In genomic region chr4:47526281-47526680, GRCh38 we compare ENCODE assay signal across 1 cellular context.
TF ChIP-seq lines count a peak whose summit lies in the region.

No MANE protein-coding gene starts in this region.

TF ChIP-seq in IMR-90, 13 proteins besides CTCF, POLR2A, EP300 and RAD21:
- TF ChIP-seq CHD1 (IDR thresholded peaks at IDR 0.05; ENCODE audit: low read depth, low read length) (no peak), CEBPB (IDR thresholded peaks at IDR 0.05; ENCODE audit: low read depth, low read length) (no peak), SMC3 (IDR thresholded peaks at IDR 0.05; ENCODE audit: low read depth, low read length) (no peak)
